8 cellular contexts compared by ENCODE assay signal in genomic region chr5:52800394-52801213, GRCh38. TPM values are rescaled to one million over a fixed set of nuclear protein-coding genes. Genes with fewer than 3 reads are reported as not detected.
DNase-seq lines count a peak whose midpoint lies in the region; ATAC-seq and TF ChIP-seq lines count a peak whose summit lies in the region.

No MANE protein-coding gene starts in this region.

- H3K4me1 ChIP-seq in liver (ENCODE audit: control insufficient read depth in 4 of 4, insufficient read depth in 4 of 4, low read length in 3 of 4) = peaks cover 13 to 56% (median 41%) of the 10 kb centered on the region in 4 donors

- peaks cover 0 to 5% (median 0%) of the 10 kb centered on the region in 4 donors for H3K36me3 ChIP-seq in liver (ENCODE audit: control insufficient read depth in 4 of 4, insufficient read depth in 3 of 4, low read depth in 1 of 4, low read length in 3 of 4)

- WGBS in liver = 8% methylated on average over 31 of the region's 31 CpGs

- peak overlapping the region; percentile 75 to 94 for H3K27ac ChIP-seq in liver (ENCODE audit: low read depth in 1 of 2, low read length in 2 of 2)

- TF ChIP-seq RAD21 in liver (IDR thresholded peaks at IDR 0.05) = no peak

- DNase-seq in NCI-H1417 (lab: John Stamatoyannopoulos, UW) (peak; percentile 45 to 71 (median 69)), NCI-H1417 treated with DMSO at 0.1 percent for 48 hours (lab: John Stamatoyannopoulos, UW) (no peak), NCI-H146 treated with DMSO at 0.1 percent for 48 hours (lab: John Stamatoyannopoulos, UW; ENCODE audit: unreplicated experiment) (peak; percentile 58), dermis microvascular lymphatic vessel endothelial cell (ENCODE audit: low read depth in 2 of 2) (peak; percentile 59 to 83)
- peak; percentile 34 for DNase-seq in activated CD4-positive, alpha-beta T cell treated with anti-CD3 and anti-CD28 coated beads, Interleukin-2, amount 50 U/mL, for 4 hours
- DNase-seq in stimulated activated CD4-positive, alpha-beta T cell treated with anti-CD3 and anti-CD28 coated beads, Interleukin-4, amount 100 ng/mL, for 24 hours = peak; percentile 64

- peak overlapping the region; percentile 66 to 92 (median 73) for H3K4me3 ChIP-seq in liver (ENCODE audit: low read depth in 1 of 3, low read length in 3 of 3)

- no peak for TF ChIP-seq CTCF in liver (IDR thresholded peaks at IDR 0.05; ENCODE audit: low read depth, low read length, missing input control)

- H3K27me3 ChIP-seq in liver (ENCODE audit: control insufficient read depth in 4 of 4, insufficient read depth in 4 of 4, low read length in 3 of 4) = no peaks in the 10 kb centered on the region

- H3K9me3 ChIP-seq in liver (ENCODE audit: control insufficient read depth in 4 of 4, low read length in 3 of 4) = no peaks in the 10 kb centered on the region

- H3K9ac ChIP-seq in liver (ENCODE audit: low read depth in 1 of 2, low read length in 2 of 2) = peak overlapping the region; percentile 74 to 75

- peak; percentile 31 for ATAC-seq in HG02623 (IDR thresholded peaks at IDR 0.05; ENCODE audit: unreplicated experiment)

TF ChIP-seq in liver, 16 proteins besides CTCF, POLR2A, EP300 and RAD21:
- TF ChIP-seq FOXA2 (IDR thresholded peaks at IDR 0.05) (no peak), FOXA1 (IDR thresholded peaks at IDR 0.05) (no peak), MAX (IDR thresholded peaks at IDR 0.05) (no peak), JUND (IDR thresholded peaks at IDR 0.05) (no peak), HNF4A (conservative IDR thresholded peaks at IDR 0.05) (no peak), EGR1 (IDR thresholded peaks at IDR 0.05; ENCODE audit: low read depth in 2 of 2) (no peak), HNF4G (IDR thresholded peaks at IDR 0.05) (no peak), YY1 (IDR thresholded peaks at IDR 0.05) (peak; percentile 54), ATF3 (IDR thresholded peaks at IDR 0.05) (no peak), ZBTB33 (IDR thresholded peaks at IDR 0.05) (no peak), RXRA (IDR thresholded peaks at IDR 0.05) (peak; percentile 28 to 54), TAF1 (conservative IDR thresholded peaks at IDR 0.05) (no peak), REST (IDR thresholded peaks at IDR 0.05) (peak; percentile 32), NR2F2 (IDR thresholded peaks at IDR 0.05) (no peak), SP1 (IDR thresholded peaks at IDR 0.05) (no peak), GABPA (IDR thresholded peaks at IDR 0.05 in 1 of 2, conservative IDR thresholded peaks at IDR 0.05 in 1 of 2) (no peak)

RNA-seq across cellular contexts. Expression of gene ITGA1, which starts 12.9 kb away (rescaled TPM):
- total RNA-seq in dermis microvascular lymphatic vessel endothelial cell = 61.1 and 176 TPM in 2 replicates
- total RNA-seq in liver = 100 to 1,000 TPM in 1 of 2 donors, 10 to 100 TPM in 1; 47.0 to 187 TPM
- 10 to 100 TPM; 24.2 to 50.1 TPM for polyA plus RNA-seq in liver

RNA-seq across cellular contexts. Expression of gene PELO, which starts 12.9 kb away (rescaled TPM):
- total RNA-seq in dermis microvascular lymphatic vessel endothelial cell = 23.0 and 26.6 TPM in 2 replicates
- 10 to 100 TPM; 10.1 to 21.9 TPM for total RNA-seq in liver
- 10 to 100 TPM; 11.0 to 24.6 TPM for polyA plus RNA-seq in liver
